In genomic region chr2:23944527-23944926, GRCh38 we compare ENCODE assay signal across 19 cellular contexts. TPM values are rescaled to one million over a fixed set of nuclear protein-coding genes. Genes with fewer than 3 reads are reported as not detected.
DNase-seq lines count a peak whose midpoint lies in the region; ATAC-seq and FAIRE-seq lines count a peak whose summit lies in the region.
"Had no signal": no experiment of that assay in that cellular context is flagged by ENCODE, and none has a peak within 500 bp of the region (broad histone marks: within the 10 kb centered on the region; RNA-seq: fewer than 3 reads in every experiment).

No MANE protein-coding gene starts in this region.

- H3K36me3 ChIP-seq in adipocyte (ENCODE audit: control insufficient read depth, insufficient read depth, low read length, severe bottlenecking) (no peaks in the 10 kb centered on the region), trophoblast cell (ENCODE audit: control insufficient read depth in 1 of 2, insufficient read depth in 2 of 2, low read length in 2 of 2) (peaks cover 2 to 7% of the 10 kb centered on the region in 2 experiments)
- H3K36me3 ChIP-seq: ascending aorta, upper lobe of left lung had no signal

- intact Hi-C loops in left cardiac atrium (cut with DNase I) = no loop called here

- H3K9me3 ChIP-seq in adipocyte (ENCODE audit: control insufficient read depth, low read length) (no peaks in the 10 kb centered on the region), trophoblast cell (ENCODE audit: insufficient read depth, low read depth, low read length) (no peaks in the 10 kb centered on the region)
- H3K9me3 ChIP-seq: ascending aorta, upper lobe of left lung had no signal

- H3K79me2 ChIP-seq in trophoblast cell (ENCODE audit: control insufficient read depth, insufficient read depth, low read length, poor library complexity) = peaks cover 8% of the 10 kb centered on the region

- H4K8ac ChIP-seq in trophoblast cell (ENCODE audit: low read depth, low read length) = no peak overlapping the region

- H3K4me3 ChIP-seq in adipocyte (ENCODE audit: low read length) (no peak overlapping the region), trophoblast cell (ENCODE audit: low read depth, low read length) (no peak overlapping the region)
- H3K4me3 ChIP-seq: ascending aorta, upper lobe of left lung had no signal

- no peak overlapping the region for H4K91ac ChIP-seq in trophoblast cell (ENCODE audit: low read depth, low read length)

- no peak overlapping the region for H2BK12ac ChIP-seq in trophoblast cell (ENCODE audit: low read length)

- no peak overlapping the region for H4K12ac ChIP-seq in trophoblast cell (ENCODE audit: low read depth, low read length)

- H3K4me1 ChIP-seq in adipocyte (ENCODE audit: control insufficient read depth, insufficient read depth, low read length) (peaks cover 28% of the 10 kb centered on the region), trophoblast cell (ENCODE audit: control insufficient read depth in 1 of 2, insufficient read depth in 2 of 2, low read length in 2 of 2) (peaks cover 2 to 7% of the 10 kb centered on the region in 2 experiments)

- no peak overlapping the region for H3K27ac ChIP-seq in trophoblast cell (ENCODE audit: low read depth, low read length)
- H3K27ac ChIP-seq: ascending aorta, foreskin keratinocyte, upper lobe of left lung had no signal

- no peak overlapping the region for H3K14ac ChIP-seq in trophoblast cell (ENCODE audit: low read length)

- no peak overlapping the region for H2AK5ac ChIP-seq in trophoblast cell (ENCODE audit: low read length)

- H3K27me3 ChIP-seq in adipocyte (replicated peaks; ENCODE audit: control insufficient read depth, insufficient read depth, low read length) (no peaks in the 10 kb centered on the region), trophoblast cell (ENCODE audit: insufficient read depth, low read length) (no peaks in the 10 kb centered on the region)
- H3K27me3 ChIP-seq: ascending aorta, foreskin keratinocyte, upper lobe of left lung had no signal

- peak; percentile 97 for DNase-seq in COLO829 (ENCODE audit: low spot score)
- DNase-seq in adipocyte (ENCODE audit: low read depth) = no peak
- DNase-seq in left cardiac atrium = no peak
- no peak for DNase-seq in trophoblast cell
- DNase-seq in RCC 7860 (ENCODE audit: low spot score) = no peak
- DNase-seq in NCI-H187 treated with DMSO at 0.1 percent for 48 hours (lab: John Stamatoyannopoulos, UW) = no peak
- DNase-seq: activated CD4-positive, alpha-beta T cell treated with anti-CD3 and anti-CD28 coated beads, Interleukin-2, amount 10 ng/mL, durations not matched to agents 24 days and 14 days; activated T-cell treated with anti-CD3 and anti-CD28 coated beads, Interleukin-2, amount 50 U/mL, for 72 hours; effector memory CD8-positive, alpha-beta T cell; foreskin keratinocyte; NCI-H1092 treated with DMSO at 0.1 percent for 48 hours; NCI-H345; stimulated activated CD4-positive, alpha-beta T cell treated with anti-CD3 and anti-CD28 coated beads, Interleukin-12 subunit alpha, Interleukin-12 subunit beta, amount 100 ng/mL, for 4 hours; T-helper 1 cell; upper lobe of left lung had no signal

- no peak for FAIRE-seq in RCC 7860 (lab: Jason Lieb, UNC)
- FAIRE-seq: keratinocyte had no signal

- no peak overlapping the region for H2BK120ac ChIP-seq in trophoblast cell (ENCODE audit: insufficient read depth, low read length, poor library complexity)

- H3K4ac ChIP-seq in trophoblast cell (ENCODE audit: low read depth, low read length) = peak overlapping the region; percentile 25

- no CpG with 5 or more reads among the region's 1 CpG for WGBS in trophoblast cell (ENCODE audit: extremely low coverage, insufficient coverage, insufficient read length)

- H3K9ac ChIP-seq in adipocyte (ENCODE audit: low read length) (peak overlapping the region; percentile 25), trophoblast cell (ENCODE audit: low read length) (no peak overlapping the region)

- no peak overlapping the region for H2AFZ ChIP-seq in trophoblast cell (ENCODE audit: insufficient read depth, low read length, poor library complexity)

- no peak overlapping the region for H3K18ac ChIP-seq in trophoblast cell (ENCODE audit: low read length)

- H3K23ac ChIP-seq in trophoblast cell (ENCODE audit: low read length) = no peak overlapping the region

- no peak overlapping the region for H2BK5ac ChIP-seq in trophoblast cell (ENCODE audit: low read depth, low read length, poor library complexity)

- H3K4me2 ChIP-seq in trophoblast cell (ENCODE audit: low read length) = no peak overlapping the region

- ATAC-seq in left cardiac atrium (peak; percentile 7 to 19), HG03196 (IDR thresholded peaks at IDR 0.05; ENCODE audit: unreplicated experiment) (no peak), HG03571 (IDR thresholded peaks at IDR 0.05; ENCODE audit: unreplicated experiment) (no peak)
- ATAC-seq: activated T-cell treated with anti-CD3 and anti-CD28 coated beads, Interleukin-2, amount 50 U/mL, for 72 hours; effector memory CD8-positive, alpha-beta T cell; foreskin keratinocyte had no signal

- H3K79me1 ChIP-seq in trophoblast cell (ENCODE audit: low read length) = peaks cover 8% of the 10 kb centered on the region

RNA-seq across cellular contexts. Expression of gene UBXN2A, which starts 4.3 kb away (rescaled TPM):
- 10 to 100 TPM; 21.3 to 23.7 TPM for total RNA-seq in left cardiac atrium
- 13.0 and 13.5 TPM in 2 replicates for polyA plus RNA-seq in trophoblast cell (2013)

RNA-seq across cellular contexts. Expression of gene ATAD2B, which starts 17.6 kb away (rescaled TPM):
- 10 to 100 TPM in 1 of 2 donors, 1 to 10 TPM in 1; 6.5 to 12.1 TPM for total RNA-seq in left cardiac atrium
- polyA plus RNA-seq in trophoblast cell (2013) = 5.6 TPM in 2 replicates

Comparison
In these comparisons a context has a peak if more than half of its experiments do, and no peak if none do; other contexts are left out.
1. ATAC-seq: peak in left cardiac atrium (2 of 2); none in HG03196 (single experiment) and HG03571 (single experiment).